Comparison of ENCODE assay signal across 8 cellular contexts in genomic region chr4:73593631-73594241, GRCh38. TPM values are rescaled to one million over a fixed set of nuclear protein-coding genes. Genes with fewer than 3 reads are reported as not detected.
DNase-seq lines count a peak whose midpoint lies in the region; ATAC-seq and TF ChIP-seq lines count a peak whose summit lies in the region.

No MANE protein-coding gene starts in this region.

- no peaks in the 10 kb centered on the region for H3K36me3 Mint-ChIP-seq in activated naive CD4-positive, alpha-beta T cell treated with anti-CD3 and anti-CD28 coated beads, Interleukin-2, amount 50 U/mL, for 72 hours
- H3K36me3 Mint-ChIP-seq in T-helper 2 cell treated with Interferon-gamma antibody and Interleukin-4, amounts not matched to agents 5 μg/mL and 100 μg/mL, for 36 hours (ENCODE audit: low read depth): no peaks in the 10 kb centered on the region

- no peak overlapping the region for H2AFZ ChIP-seq in OCI-LY7 (ENCODE audit: low read length)

- intact Hi-C loops in OCI-LY7 (cut with micrococcal nuclease; ENCODE audit: unreplicated experiment): no loop called here
- intact Hi-C loops in esophagus muscularis mucosa (cut with DNase I): loop anchor here (2.0 to 10.0 kb wide), 2 partner anchors 59 to 541 kb away; no protein-coding TSS in a partner anchor

- no peak overlapping the region for H3K27ac Mint-ChIP-seq in activated naive CD4-positive, alpha-beta T cell treated with anti-CD3 and anti-CD28 coated beads, Interleukin-2, amount 50 U/mL, for 72 hours
- no peak overlapping the region for H3K27ac Mint-ChIP-seq in stimulated activated naive CD8-positive, alpha-beta T cell treated with anti-CD3 and anti-CD28 coated beads, Interleukin-15, amount 100 ng/mL, for 72 hours
- H3K27ac Mint-ChIP-seq in T-helper 2 cell treated with Interferon-gamma antibody and Interleukin-4, amounts not matched to agents 5 μg/mL and 100 μg/mL, for 36 hours: no peak overlapping the region

- no peaks in the 10 kb centered on the region for H3K4me1 Mint-ChIP-seq in stimulated activated naive CD8-positive, alpha-beta T cell treated with anti-CD3 and anti-CD28 coated beads, Interleukin-15, amount 100 ng/mL, for 72 hours
- no peaks in the 10 kb centered on the region for H3K4me1 Mint-ChIP-seq in T-helper 2 cell treated with Interferon-gamma antibody and Interleukin-4, amounts not matched to agents 5 μg/mL and 100 μg/mL, for 36 hours (ENCODE audit: low read depth)

- DNase-seq in NCI-H82 (lab: John Stamatoyannopoulos, UW) (peak; percentile 40), NCI-H82 treated with DMSO at 0.1 percent for 48 hours (lab: John Stamatoyannopoulos, UW; ENCODE audit: unreplicated experiment) (no peak), OCI-LY7 (ENCODE audit: low spot score) (peak; percentile 61), esophagus muscularis mucosa (ENCODE audit: extremely low spot score) (no peak), stromal cell of bone marrow (ENCODE audit: low read depth) (peak; percentile 18)
- no peak for DNase-seq in activated naive CD4-positive, alpha-beta T cell treated with anti-CD3 and anti-CD28 coated beads, Interleukin-2, amount 50 U/mL, for 72 hours (ENCODE audit: low spot score in 2 of 2)
- DNase-seq in stimulated activated naive CD8-positive, alpha-beta T cell treated with anti-CD3 and anti-CD28 coated beads, Interleukin-15, amount 100 ng/mL, for 72 hours: no peak
- no peak for DNase-seq in T-helper 2 cell treated with Interferon-gamma antibody and Interleukin-4, amounts not matched to agents 5 μg/mL and 100 μg/mL, for 36 hours (ENCODE audit: low spot score)

- H3K4me3 ChIP-seq in OCI-LY7 (ENCODE audit: low read depth, low read length, poor library complexity, severe bottlenecking) (no peak overlapping the region), esophagus muscularis mucosa (no peak overlapping the region)

- H3K4me1 ChIP-seq in OCI-LY7 (ENCODE audit: insufficient read depth, low read length, poor library complexity, severe bottlenecking) (peaks cover 97% of the 10 kb centered on the region), esophagus muscularis mucosa (peaks cover 0 to 16% (median 13%) of the 10 kb centered on the region in 4 donors)

- BruUV-seq in OCI-LY7 (replicated peaks; lab: Mats Ljungman, UMichigan): no TSS peak

- H3K9me3 ChIP-seq in OCI-LY7 (ENCODE audit: low read length) (peaks cover 13% of the 10 kb centered on the region), esophagus muscularis mucosa (no peaks in the 10 kb centered on the region)

- H3K9me2 ChIP-seq in OCI-LY7 (ENCODE audit: insufficient read depth, low read length): no peaks in the 10 kb centered on the region

- no peaks in the 10 kb centered on the region for H3K27me3 Mint-ChIP-seq in stimulated activated naive CD8-positive, alpha-beta T cell treated with anti-CD3 and anti-CD28 coated beads, Interleukin-15, amount 100 ng/mL, for 72 hours
- H3K27me3 Mint-ChIP-seq in T-helper 2 cell treated with Interferon-gamma antibody and Interleukin-4, amounts not matched to agents 5 μg/mL and 100 μg/mL, for 36 hours (ENCODE audit: low read depth): no peaks in the 10 kb centered on the region

- no peak for ATAC-seq in activated naive CD4-positive, alpha-beta T cell treated with anti-CD3 and anti-CD28 coated beads, Interleukin-2, amount 50 U/mL, for 72 hours
- no peak for ATAC-seq in stimulated activated naive CD8-positive, alpha-beta T cell treated with anti-CD3 and anti-CD28 coated beads, Interleukin-15, amount 100 ng/mL, for 72 hours

- TF ChIP-seq CTCF in OCI-LY7 (conservative IDR thresholded peaks at IDR 0.05; ENCODE audit: low read length): peak; percentile 97
- TF ChIP-seq CTCF in esophagus muscularis mucosa (IDR thresholded peaks at IDR 0.05): peak; percentile 41 to 60 (median 57)

- no peaks in the 10 kb centered on the region for H3K27me3 ChIP-seq in esophagus muscularis mucosa

- H3K36me3 ChIP-seq in OCI-LY7 (ENCODE audit: insufficient read depth, low read length) (peaks cover 83% of the 10 kb centered on the region), esophagus muscularis mucosa (no peaks in the 10 kb centered on the region)

- H3K4me3 Mint-ChIP-seq in stimulated activated naive CD8-positive, alpha-beta T cell treated with anti-CD3 and anti-CD28 coated beads, Interleukin-15, amount 100 ng/mL, for 72 hours: no peak overlapping the region
- no peak overlapping the region for H3K4me3 Mint-ChIP-seq in T-helper 2 cell treated with Interferon-gamma antibody and Interleukin-4, amounts not matched to agents 5 μg/mL and 100 μg/mL, for 36 hours

- no peak for TF ChIP-seq POLR2A in esophagus muscularis mucosa (IDR thresholded peaks at IDR 0.05; ENCODE audit: low read depth)

- H3K27ac ChIP-seq in OCI-LY7 (ENCODE audit: low read depth, low read length, poor library complexity, severe bottlenecking): peak overlapping the region; percentile 100
- no peak overlapping the region for H3K27ac ChIP-seq in esophagus muscularis mucosa (replicated peaks in 1 of 4)

- WGBS in esophagus muscularis mucosa: 84% methylated on average over 6 of the region's 6 CpGs

- H3K79me2 ChIP-seq in OCI-LY7 (ENCODE audit: insufficient read depth, low read depth, low read length): peaks cover 70% of the 10 kb centered on the region

- no peaks in the 10 kb centered on the region for H3K9me3 Mint-ChIP-seq in activated naive CD4-positive, alpha-beta T cell treated with anti-CD3 and anti-CD28 coated beads, Interleukin-2, amount 50 U/mL, for 72 hours
- no peaks in the 10 kb centered on the region for H3K9me3 Mint-ChIP-seq in stimulated activated naive CD8-positive, alpha-beta T cell treated with anti-CD3 and anti-CD28 coated beads, Interleukin-15, amount 100 ng/mL, for 72 hours
- H3K9me3 Mint-ChIP-seq in T-helper 2 cell treated with Interferon-gamma antibody and Interleukin-4, amounts not matched to agents 5 μg/mL and 100 μg/mL, for 36 hours: no peaks in the 10 kb centered on the region

- no peak for TF ChIP-seq EP300 in esophagus muscularis mucosa (IDR thresholded peaks at IDR 0.05)

- CTCF ChIA-PET in OCI-LY7 (lab: Charles Lee; ENCODE audit: unreplicated experiment): interaction anchor here (0.9 to 2.7 kb wide), 2 partner anchors 11 to 59 kb away, joined by 4 to 23 read pairs; no protein-coding TSS in a partner anchor

- 0 out of 2 replicates have a peak overlapping the region, but pooled peaks have one; percentile 42 for H3K4me2 ChIP-seq in OCI-LY7 (ENCODE audit: low read length)

- H4K20me1 ChIP-seq in OCI-LY7 (ENCODE audit: insufficient read depth, low read length): no peaks in the 10 kb centered on the region

- POLR2A ChIA-PET in OCI-LY7 (lab: Charles Lee): interaction anchor here (0.6 to 3.3 kb wide), 7 partner anchors 8 to 524 kb away, joined by 3 to 42 read pairs (median 7); partner anchors contain the start of genes COX18 and RASSF6

RNA-seq across cellular contexts. Expression of gene RASSF6, which starts 26.5 kb away (rescaled TPM):
- total RNA-seq in OCI-LY7 (2014; rRNA removed; shearing (Covaris generic)): 32.5 and 48.3 TPM in 2 replicates
- 62.2 and 86.6 TPM in 2 replicates for total RNA-seq in OCI-LY7 (2022)
- total RNA-seq in esophagus muscularis mucosa: 1 to 10 TPM in 1 of 4 donors, under 1 TPM in 3; 0.26 to 1.2 (median 0.62) TPM
- total RNA-seq in activated naive CD4-positive, alpha-beta T cell treated with anti-CD3 and anti-CD28 coated beads, Interleukin-2, amount 50 U/mL, for 72 hours: not detected

Comparison
In these comparisons a context has a peak if more than half of its experiments do, and no peak if none do; other contexts are left out.
1. DNase-seq: peak in NCI-H82 (single experiment), OCI-LY7 (single experiment) and stromal cell of bone marrow (single experiment); none in NCI-H82 treated with DMSO at 0.1 percent for 48 hours (single experiment), esophagus muscularis mucosa (single experiment), activated naive CD4-positive, alpha-beta T cell treated with anti-CD3 and anti-CD28 coated beads, Interleukin-2, amount 50 U/mL, for 72 hours (0 of 2), stimulated activated naive CD8-positive, alpha-beta T cell treated with anti-CD3 and anti-CD28 coated beads, Interleukin-15, amount 100 ng/mL, for 72 hours (0 of 2) and T-helper 2 cell treated with Interferon-gamma antibody and Interleukin-4, amounts not matched to agents 5 μg/mL and 100 μg/mL, for 36 hours (single experiment).
2. RNA of gene RASSF6, which starts 26.5 kb away (total RNA-seq): 32.5 to 86.6 TPM in OCI-LY7; 0.26 to 1.2 TPM in esophagus muscularis mucosa and not detected in activated naive CD4-positive, alpha-beta T cell treated with anti-CD3 and anti-CD28 coated beads, Interleukin-2, amount 50 U/mL, for 72 hours; every median in the first group is over 10 times any median in the second.